In the genomic region with DNA sequence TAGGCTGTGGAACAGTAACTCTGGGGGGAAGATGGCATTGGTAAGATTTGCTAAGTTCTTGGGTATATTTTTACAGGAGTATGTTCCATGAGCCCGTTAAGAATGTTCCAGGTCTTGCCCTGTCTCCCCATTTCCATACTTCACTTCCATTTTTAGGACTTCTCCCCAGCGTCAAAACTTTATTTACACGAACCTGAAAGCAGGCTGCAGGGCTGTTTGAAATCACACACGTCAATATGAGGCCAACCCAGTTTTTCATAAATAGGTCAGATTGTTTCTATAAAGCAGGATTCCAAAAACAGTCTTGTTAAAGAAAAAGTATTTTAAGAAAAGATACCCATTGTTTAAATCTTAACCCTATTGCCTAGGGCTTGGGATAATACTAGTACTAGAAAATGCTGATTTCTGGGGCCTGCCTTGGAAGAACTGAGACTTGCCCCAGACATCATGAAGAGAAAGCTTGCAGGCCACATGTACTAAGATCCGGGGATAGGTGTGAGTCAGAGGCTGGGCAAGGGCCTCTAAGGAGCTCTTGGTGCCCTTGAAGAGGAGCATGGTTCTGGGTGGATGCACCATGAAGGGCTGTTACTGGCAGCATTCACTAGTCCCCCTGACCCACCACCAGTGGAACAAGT, we compare ENCODE assay signal across 8 cellular contexts. TPM values are rescaled to one million over a fixed set of nuclear protein-coding genes. Genes with fewer than 3 reads are reported as not detected.
A peak's percentile ranks its signal among the peaks of the same experiment; 100 is the strongest.
DNase-seq lines count a peak whose midpoint lies in the region; ATAC-seq and TF ChIP-seq lines count a peak whose summit lies in the region.

No MANE protein-coding gene starts in this region.

- H3K4me2 ChIP-seq in DOHH2 (ENCODE audit: low read length): peak overlapping the region; percentile 92; the same call in 1 of the 2 replicates

- H3K27ac ChIP-seq in DOHH2 (ENCODE audit: low read depth, low read length) (no peak overlapping the region), SJSA1 (peak overlapping the region; percentile 15; the same call in 1 of the 2 replicates)

- H4K20me1 ChIP-seq in DOHH2 (ENCODE audit: control insufficient read depth, insufficient read depth, low read depth, low read length): no peaks in the 10 kb centered on the region

- peak overlapping the region; percentile 54 for H3K4me3 Mint-ChIP-seq in HFFc6
- peak overlapping the region; percentile 95 for H3K4me3 Mint-ChIP-seq in memory B cell
- no peak overlapping the region for H3K4me3 Mint-ChIP-seq in activated CD4-positive, alpha-beta memory T cell treated with anti-CD3 and anti-CD28 coated beads, Interleukin-2, amount 10 ng/mL, durations not matched to agents 7 days and 5 days

- H3K4me1 ChIP-seq in DOHH2 (ENCODE audit: control insufficient read depth, low read length): peaks cover 55% of the 10 kb centered on the region
- H3K4me1 ChIP-seq in SJSA1 (replicated peaks): peaks cover 74% of the 10 kb centered on the region

- CTCF ChIA-PET in activated CD4-positive, alpha-beta memory T cell treated with anti-CD3 and anti-CD28 coated beads, Interleukin-2, amount 10 ng/mL, durations not matched to agents 7 days and 5 days (lab: Charles Lee): no interaction called here

- H3K36me3 Mint-ChIP-seq in HFFc6 (ENCODE audit: low read depth): peaks cover 53% of the 10 kb centered on the region
- H3K36me3 Mint-ChIP-seq in memory B cell: peaks cover 9% of the 10 kb centered on the region
- no peaks in the 10 kb centered on the region for H3K36me3 Mint-ChIP-seq in activated CD4-positive, alpha-beta memory T cell treated with anti-CD3 and anti-CD28 coated beads, Interleukin-2, amount 10 ng/mL, durations not matched to agents 7 days and 5 days (ENCODE audit: low read depth)

- H3K27me3 ChIP-seq in DOHH2 (ENCODE audit: control insufficient read depth, low read length) (no peaks in the 10 kb centered on the region), SJSA1 (replicated peaks) (no peaks in the 10 kb centered on the region)

- TF ChIP-seq CTCF in DOHH2 (IDR thresholded peaks at IDR 0.05; ENCODE audit: low read depth, low read length, poor library complexity, severe bottlenecking): no peak
- no peak for TF ChIP-seq CTCF in HFFc6 (IDR thresholded peaks at IDR 0.05)

- peaks cover 99% of the 10 kb centered on the region for H3K79me2 ChIP-seq in DOHH2 (ENCODE audit: control insufficient read depth, low read length)

- H3K36me3 ChIP-seq in DOHH2 (ENCODE audit: control insufficient read depth, low read length) (no peaks in the 10 kb centered on the region), SJSA1 (peaks cover 17% of the 10 kb centered on the region)

- peak; percentile 49 for DNase-seq in HFFc6
- DNase-seq in SJSA1 (ENCODE audit: low read depth in 1 of 2, low spot score in 2 of 2): no peak
- no peak for DNase-seq in memory B cell (ENCODE audit: low spot score in 2 of 2)
- DNase-seq in C1 segment of cervical spinal cord (lab: John Stamatoyannopoulos, UW): no peak
- DNase-seq in OCI-M2 (lab: John Stamatoyannopoulos, UW; ENCODE audit: unreplicated experiment): no peak
- DNase-seq in activated CD4-positive, alpha-beta memory T cell treated with anti-CD3 and anti-CD28 coated beads, Interleukin-2, amount 10 ng/mL, durations not matched to agents 7 days and 5 days: no peak
- no peak for DNase-seq in NCI-H748 (lab: John Stamatoyannopoulos, UW; ENCODE audit: unreplicated experiment)

- H3K27me3 Mint-ChIP-seq in HFFc6 (ENCODE audit: insufficient read depth) (peaks cover 3% of the 10 kb centered on the region; the same call in 1 of the 2 replicates), memory B cell (no peaks in the 10 kb centered on the region)
- H3K27me3 Mint-ChIP-seq in activated CD4-positive, alpha-beta memory T cell treated with anti-CD3 and anti-CD28 coated beads, Interleukin-2, amount 10 ng/mL, durations not matched to agents 7 days and 5 days: peaks cover 3% of the 10 kb centered on the region

- H3K9me2 ChIP-seq in DOHH2 (replicated peaks; ENCODE audit: control insufficient read depth, low read length): no peaks in the 10 kb centered on the region

- ATAC-seq in memory B cell (ENCODE audit: low read depth): no peak

- H3K27ac Mint-ChIP-seq in HFFc6 (peak overlapping the region; percentile 84), memory B cell (peak overlapping the region; percentile 94)
- no peak overlapping the region for H3K27ac Mint-ChIP-seq in activated CD4-positive, alpha-beta memory T cell treated with anti-CD3 and anti-CD28 coated beads, Interleukin-2, amount 10 ng/mL, durations not matched to agents 7 days and 5 days

- H3K4me3 ChIP-seq in DOHH2 (ENCODE audit: low read length): no peak overlapping the region
- no peak overlapping the region for H3K4me3 ChIP-seq in SJSA1

- peaks cover 7% of the 10 kb centered on the region for H3F3A ChIP-seq in DOHH2 (ENCODE audit: control insufficient read depth, insufficient read depth)

- peaks cover 13% of the 10 kb centered on the region; the same call in 1 of the 2 replicates for H3K9me3 ChIP-seq in DOHH2 (ENCODE audit: control insufficient read depth, insufficient read depth, low read length)
- peaks cover 6% of the 10 kb centered on the region; the same call in 1 of the 2 replicates for H3K9me3 ChIP-seq in SJSA1 (replicated peaks)

- peaks cover 100% of the 10 kb centered on the region for H3K4me1 Mint-ChIP-seq in HFFc6 (ENCODE audit: low read depth)
- H3K4me1 Mint-ChIP-seq in memory B cell: peaks cover 66% of the 10 kb centered on the region
- H3K4me1 Mint-ChIP-seq in activated CD4-positive, alpha-beta memory T cell treated with anti-CD3 and anti-CD28 coated beads, Interleukin-2, amount 10 ng/mL, durations not matched to agents 7 days and 5 days: peaks cover 4% of the 10 kb centered on the region

- H3K9me3 Mint-ChIP-seq in HFFc6: peaks cover 25% of the 10 kb centered on the region
- H3K9me3 Mint-ChIP-seq in memory B cell: peaks cover 2% of the 10 kb centered on the region
- H3K9me3 Mint-ChIP-seq in activated CD4-positive, alpha-beta memory T cell treated with anti-CD3 and anti-CD28 coated beads, Interleukin-2, amount 10 ng/mL, durations not matched to agents 7 days and 5 days: peaks cover 3% of the 10 kb centered on the region

- POLR2A ChIA-PET in activated CD4-positive, alpha-beta memory T cell treated with anti-CD3 and anti-CD28 coated beads, Interleukin-2, amount 10 ng/mL, durations not matched to agents 7 days and 5 days (lab: Charles Lee): no interaction called here

RNA-seq across cellular contexts. Expression of a gene that starts 24.2 kb away (rescaled TPM):
- 100 to 1,000 TPM; 167 to 219 (median 190) TPM for total RNA-seq in HFFc6 (2021; fragmentation: NEBNext Ultra II Directional; extraction: Animal tissue kit (Norgen Biotek cat#: 25700))
- 62.2 and 99.6 TPM in 2 replicates for total RNA-seq in SJSA1 (2014; rRNA removed; shearing (Covaris generic))
- 1 to 10 TPM; 8.1 to 8.3 TPM for total RNA-seq in activated CD4-positive, alpha-beta memory T cell treated with anti-CD3 and anti-CD28 coated beads, Interleukin-2, amount 10 ng/mL, durations not matched to agents 7 days and 5 days
